ENCODE assay signal across 8 cellular contexts in the genomic region with DNA sequence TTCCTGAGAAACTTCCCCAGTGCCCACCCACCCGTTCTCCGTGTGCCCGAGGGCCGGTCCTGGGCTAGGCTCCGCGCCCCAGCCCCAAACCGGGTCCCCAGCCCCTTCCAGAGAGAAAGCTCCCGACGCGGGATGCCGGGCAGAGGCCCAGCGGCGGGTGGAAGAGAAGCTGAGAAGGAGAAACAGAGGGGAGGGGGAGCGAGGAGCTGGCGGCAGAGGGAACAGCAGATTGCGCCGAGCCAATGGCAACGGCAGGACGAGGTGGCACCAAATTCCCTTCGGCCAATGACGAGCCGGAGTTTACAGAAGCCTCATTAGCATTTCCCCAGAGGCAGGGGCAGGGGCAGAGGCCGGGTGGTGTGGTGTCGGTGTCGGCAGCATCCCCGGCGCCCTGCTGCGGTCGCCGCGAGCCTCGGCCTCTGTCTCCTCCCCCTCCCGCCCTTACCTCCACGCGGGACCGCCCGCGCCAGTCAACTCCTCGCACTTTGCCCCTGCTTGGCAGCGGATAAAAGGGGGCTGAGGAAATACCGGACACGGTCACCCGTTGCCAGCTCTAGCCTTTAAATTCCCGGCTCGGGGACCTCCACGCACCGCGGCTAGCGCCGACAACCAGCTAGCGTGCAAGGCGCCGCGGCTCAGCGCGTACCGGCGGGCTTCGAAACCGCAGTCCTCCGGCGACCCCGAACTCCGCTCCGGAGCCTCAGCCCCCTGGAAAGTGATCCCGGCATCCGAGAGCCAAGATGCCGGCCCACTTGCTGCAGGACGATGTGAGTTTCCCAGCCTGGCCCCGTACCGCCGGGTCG. TPM values are rescaled to one million over a fixed set of nuclear protein-coding genes. Genes with fewer than 3 reads are reported as not detected.
DNase-seq lines count a peak whose midpoint lies in the region; ATAC-seq and TF ChIP-seq lines count a peak whose summit lies in the region.

A gene (plus strand): TSS at position 469 of the 803 bp plus-strand sequence. CDS start 272 bp downstream, at position 741.

- peak; percentile 60; the same call in 1 of the 2 replicates for TF ChIP-seq EP300 in Ishikawa (IDR thresholded peaks at IDR 0.05; ENCODE audit: borderline replicate concordance)

- ATAC-seq in GM21619 (IDR thresholded peaks at IDR 0.05; ENCODE audit: unreplicated experiment): peak; percentile 88

- DNase-seq in DMS114 treated with DMSO at 0.1 percent for 48 hours (lab: John Stamatoyannopoulos, UW; ENCODE audit: unreplicated experiment) (peak; percentile 89), OCI-M2 (lab: John Stamatoyannopoulos, UW; ENCODE audit: unreplicated experiment) (peak; percentile 79), activated T-cell treated with anti-CD3 and anti-CD28 coated beads for 4 hours (peak; percentile 52), epithelial cell of proximal tubule (ENCODE audit: low read depth) (no peak), mucosa of gallbladder (ENCODE audit: low spot score) (peak; percentile 89)
- DNase-seq in stimulated activated CD8-positive, alpha-beta memory T cell treated with anti-CD3 and anti-CD28 coated beads, Interleukin-4, amount 100 ng/mL, for 24 hours (ENCODE audit: low read depth): peak; percentile 71

- H3K4me3 ChIP-seq in epithelial cell of proximal tubule (ENCODE audit: low read depth, low read length): peak within 1 kb of the TSS; percentile 61

- TF ChIP-seq RAD21 in Ishikawa (IDR thresholded peaks at IDR 0.05; ENCODE audit: low read depth): no peak

- no peak for TF ChIP-seq CTCF in epithelial cell of proximal tubule (conservative IDR thresholded peaks at IDR 0.05; ENCODE audit: low read depth, low read length)

TF ChIP-seq in Ishikawa, 13 proteins besides CTCF, POLR2A, EP300 and RAD21:
- TF ChIP-seq, protein P1, sequence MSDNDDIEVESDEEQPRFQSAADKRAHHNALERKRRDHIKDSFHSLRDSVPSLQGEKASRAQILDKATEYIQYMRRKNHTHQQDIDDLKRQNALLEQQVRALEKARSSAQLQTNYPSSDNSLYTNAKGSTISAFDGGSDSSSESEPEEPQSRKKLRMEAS (IDR thresholded peaks at IDR 0.05): peak; percentile 90
- peak; percentile 12; the same call in 1 of the 2 replicates for TF ChIP-seq CREB1 (IDR thresholded peaks at IDR 0.05; ENCODE audit: low read depth)
- TF ChIP-seq TAF1 (IDR thresholded peaks at IDR 0.05; ENCODE audit: low read depth): peak; percentile 58; the same call in 1 of the 2 replicates
- peak; percentile 26 for TF ChIP-seq ZBTB7A (IDR thresholded peaks at IDR 0.05; ENCODE audit: low read depth)
- TF ChIP-seq, protein P2, sequence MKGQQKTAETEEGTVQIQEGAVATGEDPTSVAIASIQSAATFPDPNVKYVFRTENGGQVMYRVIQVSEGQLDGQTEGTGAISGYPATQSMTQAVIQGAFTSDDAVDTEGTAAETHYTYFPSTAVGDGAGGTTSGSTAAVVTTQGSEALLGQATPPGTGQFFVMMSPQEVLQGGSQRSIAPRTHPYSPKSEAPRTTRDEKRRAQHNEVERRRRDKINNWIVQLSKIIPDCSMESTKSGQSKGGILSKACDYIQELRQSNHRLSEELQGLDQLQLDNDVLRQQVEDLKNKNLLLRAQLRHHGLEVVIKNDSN (IDR thresholded peaks at IDR 0.05): 0 out of 2 replicates have a peak, but pooled peaks have one; percentile 22
- TF ChIP-seq NFIC (IDR thresholded peaks at IDR 0.05): peak; percentile 49; the same call in 1 of the 2 replicates
- peak; percentile 76 for TF ChIP-seq TCF12 (IDR thresholded peaks at IDR 0.05; ENCODE audit: low read depth)
- TF ChIP-seq EGR1 (IDR thresholded peaks at IDR 0.05): 0 out of 2 replicates have a peak, but pooled peaks have one; percentile 25
- TF ChIP-seq FOXM1 (IDR thresholded peaks at IDR 0.05; ENCODE audit: borderline replicate concordance, low read depth): peak; percentile 17; the same call in 1 of the 2 replicates
- TF ChIP-seq TEAD4 (IDR thresholded peaks at IDR 0.05): no peak; the same call in none of the 2 replicates
- TF ChIP-seq CEBPB (IDR thresholded peaks at IDR 0.05): no peak
- TF ChIP-seq, protein P3, sequence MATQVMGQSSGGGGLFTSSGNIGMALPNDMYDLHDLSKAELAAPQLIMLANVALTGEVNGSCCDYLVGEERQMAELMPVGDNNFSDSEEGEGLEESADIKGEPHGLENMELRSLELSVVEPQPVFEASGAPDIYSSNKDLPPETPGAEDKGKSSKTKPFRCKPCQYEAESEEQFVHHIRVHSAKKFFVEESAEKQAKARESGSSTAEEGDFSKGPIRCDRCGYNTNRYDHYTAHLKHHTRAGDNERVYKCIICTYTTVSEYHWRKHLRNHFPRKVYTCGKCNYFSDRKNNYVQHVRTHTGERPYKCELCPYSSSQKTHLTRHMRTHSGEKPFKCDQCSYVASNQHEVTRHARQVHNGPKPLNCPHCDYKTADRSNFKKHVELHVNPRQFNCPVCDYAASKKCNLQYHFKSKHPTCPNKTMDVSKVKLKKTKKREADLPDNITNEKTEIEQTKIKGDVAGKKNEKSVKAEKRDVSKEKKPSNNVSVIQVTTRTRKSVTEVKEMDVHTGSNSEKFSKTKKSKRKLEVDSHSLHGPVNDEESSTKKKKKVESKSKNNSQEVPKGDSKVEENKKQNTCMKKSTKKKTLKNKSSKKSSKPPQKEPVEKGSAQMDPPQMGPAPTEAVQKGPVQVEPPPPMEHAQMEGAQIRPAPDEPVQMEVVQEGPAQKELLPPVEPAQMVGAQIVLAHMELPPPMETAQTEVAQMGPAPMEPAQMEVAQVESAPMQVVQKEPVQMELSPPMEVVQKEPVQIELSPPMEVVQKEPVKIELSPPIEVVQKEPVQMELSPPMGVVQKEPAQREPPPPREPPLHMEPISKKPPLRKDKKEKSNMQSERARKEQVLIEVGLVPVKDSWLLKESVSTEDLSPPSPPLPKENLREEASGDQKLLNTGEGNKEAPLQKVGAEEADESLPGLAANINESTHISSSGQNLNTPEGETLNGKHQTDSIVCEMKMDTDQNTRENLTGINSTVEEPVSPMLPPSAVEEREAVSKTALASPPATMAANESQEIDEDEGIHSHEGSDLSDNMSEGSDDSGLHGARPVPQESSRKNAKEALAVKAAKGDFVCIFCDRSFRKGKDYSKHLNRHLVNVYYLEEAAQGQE (IDR thresholded peaks at IDR 0.05; ENCODE audit: low read depth): no peak

RNA-seq across cellular contexts. Expression of the gene that starts here (rescaled TPM):
- total RNA-seq in epithelial cell of proximal tubule: 113 and 303 TPM in 2 replicates
- 97.0 TPM for total RNA-seq in mucosa of gallbladder
